Comparison of ENCODE assay signal across 1 cellular context in the genomic region with DNA sequence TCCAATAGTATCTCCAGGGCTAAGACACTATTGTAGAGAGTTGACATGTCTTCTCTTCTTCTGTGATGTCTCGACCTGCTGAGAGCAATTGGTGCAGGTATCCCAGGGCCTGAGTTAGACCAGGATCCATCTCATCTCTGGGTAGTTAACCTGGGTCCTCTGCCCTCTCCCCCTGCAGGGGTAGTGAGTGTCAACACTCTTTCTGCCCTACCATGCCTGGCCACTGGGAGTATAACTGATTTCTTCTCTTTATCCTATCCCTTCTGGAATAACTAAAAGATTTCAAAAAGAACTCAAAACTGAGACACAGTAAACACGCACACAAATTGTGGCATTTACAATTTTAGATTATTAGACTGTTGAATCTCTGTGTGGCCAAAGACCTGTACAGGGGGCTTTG.
TF ChIP-seq lines count a peak whose summit lies in the region.

No MANE protein-coding gene starts in this region.

TF ChIP-seq in GM23338, 12 proteins besides CTCF, POLR2A, EP300 and RAD21:
- TF ChIP-seq, protein P1, sequence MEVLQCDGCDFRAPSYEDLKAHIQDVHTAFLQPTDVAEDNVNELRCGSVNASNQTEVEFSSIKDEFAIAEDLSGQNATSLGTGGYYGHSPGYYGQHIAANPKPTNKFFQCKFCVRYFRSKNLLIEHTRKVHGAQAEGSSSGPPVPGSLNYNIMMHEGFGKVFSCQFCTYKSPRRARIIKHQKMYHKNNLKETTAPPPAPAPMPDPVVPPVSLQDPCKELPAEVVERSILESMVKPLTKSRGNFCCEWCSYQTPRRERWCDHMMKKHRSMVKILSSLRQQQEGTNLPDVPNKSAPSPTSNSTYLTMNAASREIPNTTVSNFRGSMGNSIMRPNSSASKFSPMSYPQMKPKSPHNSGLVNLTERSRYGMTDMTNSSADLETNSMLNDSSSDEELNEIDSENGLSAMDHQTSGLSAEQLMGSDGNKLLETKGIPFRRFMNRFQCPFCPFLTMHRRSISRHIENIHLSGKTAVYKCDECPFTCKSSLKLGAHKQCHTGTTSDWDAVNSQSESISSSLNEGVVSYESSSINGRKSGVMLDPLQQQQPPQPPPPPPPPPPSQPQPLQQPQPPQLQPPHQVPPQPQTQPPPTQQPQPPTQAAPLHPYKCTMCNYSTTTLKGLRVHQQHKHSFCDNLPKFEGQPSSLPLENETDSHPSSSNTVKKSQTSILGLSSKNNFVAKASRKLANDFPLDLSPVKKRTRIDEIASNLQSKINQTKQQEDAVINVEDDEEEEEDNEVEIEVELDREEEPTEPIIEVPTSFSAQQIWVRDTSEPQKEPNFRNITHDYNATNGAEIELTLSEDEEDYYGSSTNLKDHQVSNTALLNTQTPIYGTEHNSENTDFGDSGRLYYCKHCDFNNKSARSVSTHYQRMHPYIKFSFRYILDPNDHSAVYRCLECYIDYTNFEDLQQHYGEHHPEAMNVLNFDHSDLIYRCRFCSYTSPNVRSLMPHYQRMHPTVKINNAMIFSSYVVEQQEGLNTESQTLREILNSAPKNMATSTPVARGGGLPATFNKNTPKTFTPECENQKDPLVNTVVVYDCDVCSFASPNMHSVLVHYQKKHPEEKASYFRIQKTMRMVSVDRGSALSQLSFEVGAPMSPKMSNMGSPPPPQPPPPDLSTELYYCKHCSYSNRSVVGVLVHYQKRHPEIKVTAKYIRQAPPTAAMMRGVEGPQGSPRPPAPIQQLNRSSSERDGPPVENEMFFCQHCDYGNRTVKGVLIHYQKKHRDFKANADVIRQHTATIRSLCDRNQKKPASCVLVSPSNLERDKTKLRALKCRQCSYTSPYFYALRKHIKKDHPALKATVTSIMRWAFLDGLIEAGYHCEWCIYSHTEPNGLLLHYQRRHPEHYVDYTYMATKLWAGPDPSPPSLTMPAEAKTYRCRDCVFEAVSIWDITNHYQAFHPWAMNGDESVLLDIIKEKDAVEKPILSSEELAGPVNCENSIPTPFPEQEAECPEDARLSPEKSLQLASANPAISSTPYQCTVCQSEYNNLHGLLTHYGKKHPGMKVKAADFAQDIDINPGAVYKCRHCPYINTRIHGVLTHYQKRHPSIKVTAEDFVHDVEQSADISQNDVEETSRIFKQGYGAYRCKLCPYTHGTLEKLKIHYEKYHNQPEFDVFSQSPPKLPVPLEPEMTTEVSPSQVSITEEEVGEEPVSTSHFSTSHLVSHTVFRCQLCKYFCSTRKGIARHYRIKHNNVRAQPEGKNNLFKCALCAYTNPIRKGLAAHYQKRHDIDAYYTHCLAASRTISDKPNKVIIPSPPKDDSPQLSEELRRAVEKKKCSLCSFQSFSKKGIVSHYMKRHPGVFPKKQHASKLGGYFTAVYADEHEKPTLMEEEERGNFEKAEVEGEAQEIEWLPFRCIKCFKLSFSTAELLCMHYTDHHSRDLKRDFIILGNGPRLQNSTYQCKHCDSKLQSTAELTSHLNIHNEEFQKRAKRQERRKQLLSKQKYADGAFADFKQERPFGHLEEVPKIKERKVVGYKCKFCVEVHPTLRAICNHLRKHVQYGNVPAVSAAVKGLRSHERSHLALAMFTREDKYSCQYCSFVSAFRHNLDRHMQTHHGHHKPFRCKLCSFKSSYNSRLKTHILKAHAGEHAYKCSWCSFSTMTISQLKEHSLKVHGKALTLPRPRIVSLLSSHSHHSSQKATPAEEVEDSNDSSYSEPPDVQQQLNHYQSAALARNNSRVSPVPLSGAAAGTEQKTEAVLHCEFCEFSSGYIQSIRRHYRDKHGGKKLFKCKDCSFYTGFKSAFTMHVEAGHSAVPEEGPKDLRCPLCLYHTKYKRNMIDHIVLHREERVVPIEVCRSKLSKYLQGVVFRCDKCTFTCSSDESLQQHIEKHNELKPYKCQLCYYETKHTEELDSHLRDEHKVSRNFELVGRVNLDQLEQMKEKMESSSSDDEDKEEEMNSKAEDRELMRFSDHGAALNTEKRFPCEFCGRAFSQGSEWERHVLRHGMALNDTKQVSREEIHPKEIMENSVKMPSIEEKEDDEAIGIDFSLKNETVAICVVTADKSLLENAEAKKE (CRISPR knock-in tag; IDR thresholded peaks at IDR 0.05) = no peak
- no peak for TF ChIP-seq STAT1 (IDR thresholded peaks at IDR 0.05; ENCODE audit: unreplicated experiment)
- TF ChIP-seq CREB1 (CRISPR knock-in tag; IDR thresholded peaks at IDR 0.05; ENCODE audit: low read depth) = no peak
- TF ChIP-seq ZNF114 (CRISPR knock-in tag; IDR thresholded peaks at IDR 0.05) = no peak
- no peak for TF ChIP-seq EZH2 (IDR thresholded peaks at IDR 0.05; ENCODE audit: low read depth, unreplicated experiment)
- TF ChIP-seq POLR2AphosphoS5 (IDR thresholded peaks at IDR 0.05; ENCODE audit: low read depth) = no peak
- no peak for TF ChIP-seq ETS1 (IDR thresholded peaks at IDR 0.05)
- no peak for TF ChIP-seq JUNB (IDR thresholded peaks at IDR 0.05; ENCODE audit: unreplicated experiment)
